9 cellular contexts compared by ENCODE assay signal in genomic region chr11:101428918-101429317, GRCh38.
DNase-seq lines count a peak whose midpoint lies in the region; ATAC-seq, FAIRE-seq and TF ChIP-seq lines count a peak whose summit lies in the region.
"Had no signal": no experiment of that assay in that cellular context is flagged by ENCODE, and none has a peak within 500 bp of the region (broad histone marks: within the 10 kb centered on the region; RNA-seq: fewer than 3 reads in every experiment).

No MANE protein-coding gene starts in this region.

- FAIRE-seq in H1 (lab: Jason Lieb, UNC): peak; percentile 91

- no peak overlapping the region for H4K8ac ChIP-seq in H1 (ENCODE audit: extremely low read depth, insufficient read depth, low read length)

- H3K23ac ChIP-seq in H1 (ENCODE audit: insufficient read length): no peak overlapping the region

- TF ChIP-seq POLR2A in heart left ventricle (IDR thresholded peaks at IDR 0.05): no peak
- no peak for TF ChIP-seq POLR2A in H1 (IDR thresholded peaks at IDR 0.05; ENCODE audit: control extremely low read depth in 1 of 2, low read depth in 2 of 2, low read length in 2 of 2)

- no peak for TF ChIP-seq EP300 in H1 (IDR thresholded peaks at IDR 0.05; ENCODE audit: borderline replicate concordance in 1 of 2, low read depth in 2 of 2, low read length in 2 of 2)

- H3K36me3 ChIP-seq in heart left ventricle (no peaks in the 10 kb centered on the region), H1 (ENCODE audit: control insufficient read depth in 2 of 4, insufficient read depth in 4 of 4, low read length in 3 of 4) (no peaks in the 10 kb centered on the region), upper lobe of right lung (no peaks in the 10 kb centered on the region)

- ATAC-seq in heart left ventricle: peak in 3 of 4 donors; percentile 32 to 61 (median 41)
- no peak for ATAC-seq in right cardiac atrium
- ATAC-seq in upper lobe of right lung: peak; percentile 61
- no peak for ATAC-seq in GM21737 (IDR thresholded peaks at IDR 0.05; ENCODE audit: unreplicated experiment)

- no peak overlapping the region for H3K18ac ChIP-seq in H1 (ENCODE audit: extremely low read depth, low read length)

- no peak overlapping the region for H2BK12ac ChIP-seq in H1 (ENCODE audit: low read depth, low read length)

- H3K4me2 ChIP-seq in H1 (ENCODE audit: insufficient read depth in 1 of 2, low read depth in 2 of 2, low read length in 2 of 2): no peak overlapping the region

- no peak for DNase-seq in heart left ventricle
- DNase-seq in right cardiac atrium: no peak
- DNase-seq in LoVo (ENCODE audit: low spot score): peak; percentile 27
- DNase-seq in H1 (ENCODE audit: low read depth in 1 of 2, low spot score in 2 of 2): no peak
- no peak for DNase-seq in upper lobe of right lung
- no peak for DNase-seq in NCI-H187 treated with DMSO at 0.1 percent for 48 hours (lab: John Stamatoyannopoulos, UW)
- DNase-seq in NCI-H1436 treated with DMSO at 0.1 percent for 48 hours (lab: John Stamatoyannopoulos, UW): no peak
- DNase-seq: activated naive CD4-positive, alpha-beta T cell treated with anti-CD3 and anti-CD28 coated beads, Interleukin-2, amount 50 U/mL, for 16 hours had no signal

- H2BK120ac ChIP-seq in H1 (replicated peaks; ENCODE audit: low read depth, low read length): no peak overlapping the region

- 70 to 100% (median 76%) methylated on average over 1 of the region's 1 CpG for WGBS in heart left ventricle, 4 donors
- WGBS in right cardiac atrium: 82% methylated on average over 1 of the region's 1 CpG
- WGBS in H1 (ENCODE audit: extremely low coverage in 1 of 2, insufficient coverage in 1 of 2, insufficient read length in 1 of 2, insufficient replicate concordance in 2 of 2, low coverage in 1 of 2, low lambda C conversion rate in 2 of 2, missing lambda C conversion rate in 1 of 2), 2 experiments: 61% methylated on average over 1 of the region's 1 CpG; no CpG with 5 or more reads in 1 of the 2 experiments

- no peak overlapping the region for H4K5ac ChIP-seq in H1 (ENCODE audit: insufficient read length, low read depth, low read length)

- TF ChIP-seq CTCF in heart left ventricle (IDR thresholded peaks at IDR 0.05) (peak in 3 of 12 donors; percentile 18 to 30 (median 22)), H1 (IDR thresholded peaks at IDR 0.05; ENCODE audit: control extremely low read depth in 1 of 3, insufficient read depth in 1 of 3, low read depth in 1 of 3, low read length in 3 of 3) (peak in 2 of 3 experiments; percentile 68 to 72; a peak in 3 of 4 replicates), upper lobe of right lung (IDR thresholded peaks at IDR 0.05) (peak; percentile 33)

- no peak overlapping the region for H2BK20ac ChIP-seq in H1 (ENCODE audit: low read length)

- peak overlapping the region in 1 of 12 donors; percentile 9 for H3K27ac ChIP-seq in heart left ventricle
- H3K27ac ChIP-seq in right cardiac atrium (ENCODE audit: low read length): no peak overlapping the region
- H3K27ac ChIP-seq in H1 (ENCODE audit: low read depth, low read length): no peak overlapping the region
- no peak overlapping the region for H3K27ac ChIP-seq in upper lobe of right lung

- H2BK15ac ChIP-seq in H1 (ENCODE audit: low read length): no peak overlapping the region

- no peaks in the 10 kb centered on the region for H4K20me1 ChIP-seq in H1 (replicated peaks in 1 of 2; ENCODE audit: control insufficient read depth in 1 of 2, insufficient read depth in 2 of 2, low read length in 2 of 2)

- no peak overlapping the region for H2AK5ac ChIP-seq in H1 (ENCODE audit: low read depth, low read length)

- CTCF ChIA-PET in H1 (lab: Charles Lee; ENCODE audit: partially characterized antibody): interaction anchor here (0.5 to 6.6 kb wide), 14 partner anchors 8 to 923 kb away, joined by 3 to 46 read pairs (median 6); no protein-coding TSS in a partner anchor

- H2BK5ac ChIP-seq in H1 (ENCODE audit: low read depth, low read length): no peak overlapping the region

- no peak overlapping the region for H3K4ac ChIP-seq in H1 (replicated peaks; ENCODE audit: insufficient read length, low read depth, low read length)

- H3K56ac ChIP-seq in H1 (replicated peaks; ENCODE audit: insufficient read length, low read depth, low read length): no peak overlapping the region

- H3K27me3 ChIP-seq in heart left ventricle: no peaks in the 10 kb centered on the region
- H3K27me3 ChIP-seq in right cardiac atrium (ENCODE audit: control insufficient read depth, insufficient read depth): no peaks in the 10 kb centered on the region
- H3K27me3 ChIP-seq in H1 (replicated peaks in 1 of 4; ENCODE audit: control insufficient read depth in 3 of 4, extremely low read depth in 1 of 4, insufficient read depth in 3 of 4, low read length in 3 of 4): no peaks in the 10 kb centered on the region
- H3K27me3 ChIP-seq in upper lobe of right lung: no peaks in the 10 kb centered on the region

- TF ChIP-seq RAD21 in H1 (IDR thresholded peaks at IDR 0.05 in 1 of 2, conservative IDR thresholded peaks at IDR 0.05 in 1 of 2; ENCODE audit: low read depth in 2 of 2, low read length in 2 of 2): peak; percentile 92 to 93

- no peaks in the 10 kb centered on the region for H3K23me2 ChIP-seq in H1 (ENCODE audit: low read depth, low read length)

- H3K14ac ChIP-seq in H1 (ENCODE audit: insufficient read length): no peak overlapping the region

- POLR2A ChIA-PET in H1 (lab: Charles Lee; ENCODE audit: partially characterized antibody): no interaction called here

- H3K9ac ChIP-seq in H1 (replicated peaks in 1 of 4; ENCODE audit: extremely low read depth in 1 of 4, low read depth in 3 of 4, low read length in 3 of 4): no peak overlapping the region

- H3K4me1 ChIP-seq in heart left ventricle (peaks cover 0 to 10% (median 0%) of the 10 kb centered on the region in 12 donors), right cardiac atrium (ENCODE audit: control insufficient read depth, insufficient read depth, low read length) (no peaks in the 10 kb centered on the region), H1 (replicated peaks in 1 of 4; ENCODE audit: control insufficient read depth in 3 of 4, insufficient read depth in 4 of 4, low read length in 3 of 4) (peaks cover 0 to 7% (median 0%) of the 10 kb centered on the region in 4 experiments; a peak in 2 of 7 replicates), upper lobe of right lung (no peaks in the 10 kb centered on the region)

- H3K79me1 ChIP-seq in H1 (ENCODE audit: low read depth, low read length): no peaks in the 10 kb centered on the region

- H3K4me3 ChIP-seq in heart left ventricle (no peak overlapping the region), right cardiac atrium (ENCODE audit: low read length) (no peak overlapping the region), H1 (ENCODE audit: extremely low read depth in 1 of 4, insufficient read depth in 2 of 4, low read depth in 3 of 4, low read length in 4 of 4) (no peak overlapping the region), upper lobe of right lung (no peak overlapping the region)

- 0 out of 2 replicates have a peak overlapping the region, but pooled peaks have one; percentile 37 for H2AFZ ChIP-seq in H1 (ENCODE audit: low read length)

- H4K91ac ChIP-seq in H1 (replicated peaks; ENCODE audit: insufficient read length, low read length): no peak overlapping the region

- H3K9me3 ChIP-seq in heart left ventricle (peaks cover 0 to 39% (median 5%) of the 10 kb centered on the region in 12 donors), right cardiac atrium (ENCODE audit: control insufficient read depth, low read length) (no peaks in the 10 kb centered on the region), H1 (ENCODE audit: insufficient read depth in 2 of 2, low read depth in 1 of 2, low read length in 1 of 2) (no peaks in the 10 kb centered on the region), upper lobe of right lung (no peaks in the 10 kb centered on the region)

- intact Hi-C loops in heart left ventricle (cut with DNase I): no loop called here
- intact Hi-C loops in right cardiac atrium (cut with DNase I): no loop called here
- intact Hi-C loops in upper lobe of right lung (cut with DNase I): no loop called here

- no peaks in the 10 kb centered on the region for H3K79me2 ChIP-seq in H1 (ENCODE audit: control insufficient read depth in 1 of 2, insufficient read depth in 2 of 2, low read length in 2 of 2)

TF ChIP-seq in H1, 55 proteins besides CTCF, POLR2A, EP300 and RAD21:
- TF ChIP-seq ZNF274 (IDR thresholded peaks at IDR 0.05; ENCODE audit: borderline replicate concordance, extremely low read depth, low read length) (no peak), RXRA (IDR thresholded peaks at IDR 0.05; ENCODE audit: insufficient read depth, low read depth, low read length) (no peak), SP4 (IDR thresholded peaks at IDR 0.05; ENCODE audit: low read length) (no peak), MAFK (IDR thresholded peaks at IDR 0.05; ENCODE audit: low read depth, low read length) (no peak), CHD1 (IDR thresholded peaks at IDR 0.05; ENCODE audit: low read depth, low read length) (no peak), SIRT6 (IDR thresholded peaks at IDR 0.05; ENCODE audit: low read length) (no peak), GABPA (IDR thresholded peaks at IDR 0.05; ENCODE audit: borderline replicate concordance, insufficient read depth, low read length) (no peak), GTF2F1 (IDR thresholded peaks at IDR 0.05; ENCODE audit: borderline replicate concordance, low read depth, low read length) (no peak), EZH2 (IDR thresholded peaks at IDR 0.05; ENCODE audit: low read depth, low read length, severe bottlenecking) (no peak)

Comparison
In these comparisons a context has a peak if more than half of its experiments do, and no peak if none do; other contexts are left out.
1. ATAC-seq: peak in heart left ventricle (3 of 4) and upper lobe of right lung (single experiment); none in right cardiac atrium (0 of 2) and GM21737 (single experiment).